In the genomic region with DNA sequence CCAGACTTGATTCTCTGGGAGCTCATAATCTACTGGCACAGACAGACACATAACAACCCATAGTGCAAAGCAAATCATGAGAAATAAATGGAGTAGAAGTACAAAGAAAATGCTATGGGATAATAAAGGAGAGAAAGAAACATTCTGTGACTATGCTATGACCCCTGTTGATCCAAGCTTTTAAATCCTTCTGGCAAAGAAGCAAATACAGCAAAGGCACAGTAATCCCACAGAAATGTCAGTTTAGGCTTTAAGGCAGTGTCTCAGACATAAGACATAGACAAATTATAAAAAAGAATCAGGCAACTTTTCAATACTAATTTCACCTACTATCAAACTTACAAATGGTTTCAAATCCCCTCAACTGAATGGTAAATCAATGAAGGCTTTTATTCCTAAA, we compare ENCODE assay signal across 21 cellular contexts.
"Had no signal": no experiment of that assay in that cellular context is flagged by ENCODE, and none has a peak within 500 bp of the region (broad histone marks: within the 10 kb centered on the region; RNA-seq: fewer than 3 reads in every experiment).

No MANE protein-coding gene starts in this region.

- H3K36me3 ChIP-seq: breast epithelium had no signal

- H3K4me1 ChIP-seq: breast epithelium, parathyroid adenoma, right atrium auricular region had no signal

- H3K27ac ChIP-seq: breast epithelium, parathyroid adenoma, right atrium auricular region, tibial nerve, VCaP had no signal

- H3K9me3 ChIP-seq: breast epithelium, right atrium auricular region, tibial nerve had no signal

- H3K27me3 ChIP-seq: breast epithelium, right atrium auricular region, tibial nerve had no signal

- H3K4me3 Mint-ChIP-seq: activated naive CD4-positive, alpha-beta T cell treated with anti-CD3 and anti-CD28 coated beads, Interleukin-2, amount 10 ng/mL, durations not matched to agents 7 days and 5 days; activated naive CD8-positive, alpha-beta T cell treated with anti-CD3 and anti-CD28 coated beads, Interleukin-2, amount 10 ng/mL, durations not matched to agents 7 days and 5 days; activated T-helper 1 cell treated with anti-CD3 and anti-CD28 coated beads, Interleukin-12 subunit alpha, Interleukin-12 subunit beta, Interleukin-2, Interleukin-4 antibody, amounts not matched to agents 30 ng/mL and 10 ng/mL and 1 ng/mL, durations not matched to agents 14 hours and 24 hours and 36 hours; neural crest cell had no signal

- H3K4me3 ChIP-seq: breast epithelium, right atrium auricular region, tibial nerve had no signal

- ATAC-seq: left ventricle myocardium superior; naive thymus-derived CD8-positive, alpha-beta T cell had no signal

- H3K27me3 Mint-ChIP-seq: activated naive CD4-positive, alpha-beta T cell treated with anti-CD3 and anti-CD28 coated beads, Interleukin-2, amount 10 ng/mL, durations not matched to agents 7 days and 5 days; activated naive CD8-positive, alpha-beta T cell treated with anti-CD3 and anti-CD28 coated beads, Interleukin-2, amount 10 ng/mL, durations not matched to agents 7 days and 5 days; naive thymus-derived CD8-positive, alpha-beta T cell had no signal

- DNase-seq: activated CD4-positive, alpha-beta T cell treated with anti-CD3 and anti-CD28 coated beads for 4 hours; activated CD4-positive, alpha-beta T cell treated with anti-CD3 and anti-CD28 coated beads, Interleukin-2, amount 50 U/mL, for 4 hours; activated gamma-delta T cell; activated naive CD4-positive, alpha-beta T cell treated with anti-CD3 and anti-CD28 coated beads, Interleukin-2, amount 10 ng/mL, durations not matched to agents 7 days and 5 days; activated naive CD8-positive, alpha-beta T cell treated with anti-CD3 and anti-CD28 coated beads, Interleukin-2, amount 10 ng/mL, durations not matched to agents 7 days and 5 days; activated T-cell treated with anti-CD3 and anti-CD28 coated beads for 4 hours; central memory CD4-positive, alpha-beta T cell; islet precursor cell; left ventricle myocardium superior; midbrain; naive thymus-derived CD8-positive, alpha-beta T cell; occipital lobe; stimulated activated CD4-positive, alpha-beta T cell treated with anti-CD3 and anti-CD28 coated beads, Interleukin-2, amount 100 ng/mL, for 48 hours; stimulated activated naive CD4-positive, alpha-beta T cell treated with Interleukin-2 at 50 U/mL for 16 hours had no signal

- H3K9me3 Mint-ChIP-seq: activated naive CD4-positive, alpha-beta T cell treated with anti-CD3 and anti-CD28 coated beads, Interleukin-2, amount 10 ng/mL, durations not matched to agents 7 days and 5 days; activated naive CD8-positive, alpha-beta T cell treated with anti-CD3 and anti-CD28 coated beads, Interleukin-2, amount 10 ng/mL, durations not matched to agents 7 days and 5 days; activated T-helper 1 cell treated with anti-CD3 and anti-CD28 coated beads, Interleukin-12 subunit alpha, Interleukin-12 subunit beta, Interleukin-2, Interleukin-4 antibody, amounts not matched to agents 30 ng/mL and 10 ng/mL and 1 ng/mL, durations not matched to agents 14 hours and 24 hours and 36 hours; naive thymus-derived CD8-positive, alpha-beta T cell; neural crest cell had no signal

- H3K27ac Mint-ChIP-seq: activated naive CD4-positive, alpha-beta T cell treated with anti-CD3 and anti-CD28 coated beads, Interleukin-2, amount 10 ng/mL, durations not matched to agents 7 days and 5 days; activated naive CD8-positive, alpha-beta T cell treated with anti-CD3 and anti-CD28 coated beads, Interleukin-2, amount 10 ng/mL, durations not matched to agents 7 days and 5 days; activated T-helper 1 cell treated with anti-CD3 and anti-CD28 coated beads, Interleukin-12 subunit alpha, Interleukin-12 subunit beta, Interleukin-2, Interleukin-4 antibody, amounts not matched to agents 30 ng/mL and 10 ng/mL and 1 ng/mL, durations not matched to agents 14 hours and 24 hours and 36 hours had no signal
